ENCODE assay signal across 1 cellular context in genomic region chr1:195714248-195714647, GRCh38.
TF ChIP-seq lines count a peak whose summit lies in the region.

No MANE protein-coding gene starts in this region.

TF ChIP-seq in IMR-90, 13 proteins besides CTCF, POLR2A, EP300 and RAD21 (continued from another document):
- no peak for TF ChIP-seq ELK1 (IDR thresholded peaks at IDR 0.05; ENCODE audit: borderline replicate concordance, low read depth, low read length)
- TF ChIP-seq MXI1 (IDR thresholded peaks at IDR 0.05; ENCODE audit: borderline replicate concordance, low read depth, low read length): no peak
- TF ChIP-seq MAZ (IDR thresholded peaks at IDR 0.05; ENCODE audit: borderline replicate concordance, low read depth, low read length): no peak
- TF ChIP-seq FOS (IDR thresholded peaks at IDR 0.05; ENCODE audit: low read depth, low read length): peak; percentile 53; the same call in 1 of the 2 replicates
- TF ChIP-seq BHLHE40 (IDR thresholded peaks at IDR 0.05; ENCODE audit: low read depth, low read length): no peak
- no peak for TF ChIP-seq USF2 (IDR thresholded peaks at IDR 0.05; ENCODE audit: low read depth, low read length)
- no peak for TF ChIP-seq SMC3 (IDR thresholded peaks at IDR 0.05; ENCODE audit: low read depth, low read length)
- TF ChIP-seq RCOR1 (IDR thresholded peaks at IDR 0.05; ENCODE audit: insufficient replicate concordance, low read length): no peak
